8 cellular contexts compared by ENCODE assay signal in the genomic region with DNA sequence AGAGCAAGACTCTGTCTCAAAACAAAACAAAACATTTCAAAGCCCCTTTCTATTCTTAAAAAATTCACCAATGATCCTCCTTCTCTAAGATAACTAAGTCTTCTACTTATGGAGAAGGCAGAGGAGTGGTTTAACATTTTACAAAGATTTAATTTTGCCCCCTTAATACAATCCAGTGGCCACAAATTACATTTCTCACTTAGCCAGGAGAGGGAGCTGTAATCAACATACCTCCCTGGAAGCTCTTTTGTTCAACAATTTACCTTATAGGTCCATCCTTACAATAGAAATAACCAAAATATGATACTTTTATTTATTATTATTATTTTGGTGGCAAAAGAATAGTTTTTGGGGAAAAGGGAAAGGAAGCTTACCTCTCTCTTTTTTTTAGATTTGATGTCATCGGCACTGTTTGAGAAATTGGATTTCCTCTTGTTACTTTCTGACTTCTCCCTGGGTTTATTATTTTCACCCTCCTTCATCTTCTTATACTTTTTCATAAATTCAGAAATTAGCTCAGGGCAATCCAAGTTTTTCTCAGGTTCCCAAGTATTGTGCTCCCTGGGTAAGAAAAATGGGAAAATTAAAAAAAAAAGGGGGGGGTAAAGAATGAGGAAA. TPM values are rescaled to one million over a fixed set of nuclear protein-coding genes. Genes with fewer than 3 reads are reported as not detected.
DNase-seq lines count a peak whose midpoint lies in the region; ATAC-seq, FAIRE-seq and TF ChIP-seq lines count a peak whose summit lies in the region.

No MANE protein-coding gene starts in this region.

- no peaks in the 10 kb centered on the region for H3K9me3 Mint-ChIP-seq in astrocyte (ENCODE audit: unreplicated experiment)

- CTCF ChIA-PET in A549 (lab: Yijun Ruan, JAX), result interaction anchor here (0.7 to 3.6 kb wide), 36 partner anchors 10 to 1010 kb away, joined by 3 to 54 read pairs (median 4); a partner anchor contains a TSS

- peaks cover 11% of the 10 kb centered on the region for H3K36me3 Mint-ChIP-seq in astrocyte (ENCODE audit: low read depth, unreplicated experiment)

- H3K4me1 ChIP-seq in A549, result no peaks in the 10 kb centered on the region
- H3K4me1 ChIP-seq in astrocyte (ENCODE audit: insufficient read depth, low read length), result no peaks in the 10 kb centered on the region
- H3K4me1 ChIP-seq in upper lobe of left lung, result no peaks in the 10 kb centered on the region

- POLR2A ChIA-PET in A549 (lab: Yijun Ruan, JAX), result interaction anchor here (0.6 to 2.4 kb wide), 7 partner anchors 9 to 73 kb away, joined by 3 to 23 read pairs (median 4); a partner anchor contains a TSS

- H3K9ac ChIP-seq in astrocyte (ENCODE audit: low read length), result peak overlapping the region; percentile 28

- H2AFZ ChIP-seq in astrocyte (ENCODE audit: low read depth, low read length), result no peak overlapping the region

- H3K36me3 ChIP-seq in astrocyte (ENCODE audit: insufficient read depth, low read length) (peaks cover 43% of the 10 kb centered on the region), upper lobe of left lung (peaks cover 0 to 57% (median 24%) of the 10 kb centered on the region in 4 donors)

- H3K27me3 ChIP-seq in astrocyte (ENCODE audit: insufficient read depth, low read length), result no peaks in the 10 kb centered on the region
- no peaks in the 10 kb centered on the region for H3K27me3 ChIP-seq in upper lobe of left lung

- TF ChIP-seq RAD21 in A549 (conservative IDR thresholded peaks at IDR 0.05 in 1 of 2, IDR thresholded peaks at IDR 0.05 in 1 of 2), result peak; percentile 64 to 65

- FAIRE-seq in A549 (lab: Jason Lieb, UNC) (no peak), astrocyte (lab: Jason Lieb, UNC) (no peak), islet of Langerhans (lab: Jason Lieb, UNC) (peak; percentile 62)

- H3K79me2 ChIP-seq in astrocyte (ENCODE audit: insufficient read depth, low read length), result peaks cover 66% of the 10 kb centered on the region

- H3K4me3 Mint-ChIP-seq in astrocyte (ENCODE audit: unreplicated experiment), result no peak overlapping the region

- H4K20me1 ChIP-seq in astrocyte (ENCODE audit: insufficient read depth, low read length), result peaks cover 4% of the 10 kb centered on the region

- no peaks in the 10 kb centered on the region for H3K27me3 Mint-ChIP-seq in astrocyte (ENCODE audit: low read depth, unreplicated experiment)

- TF ChIP-seq POLR2A in A549 (IDR thresholded peaks at IDR 0.05; ENCODE audit: low read length), result no peak
- TF ChIP-seq POLR2A in upper lobe of left lung (IDR thresholded peaks at IDR 0.05), result no peak

- H3K27ac ChIP-seq in A549 (no peak overlapping the region), astrocyte (ENCODE audit: low read depth, low read length) (no peak overlapping the region), upper lobe of left lung (no peak overlapping the region)

- H3K4me2 ChIP-seq in A549, result no peak overlapping the region
- H3K4me2 ChIP-seq in astrocyte (ENCODE audit: low read length), result no peak overlapping the region

- H3K4me3 ChIP-seq in A549 (no peak overlapping the region), astrocyte (ENCODE audit: insufficient read depth, low read depth, low read length) (no peak overlapping the region), upper lobe of left lung (no peak overlapping the region)

- no peaks in the 10 kb centered on the region for H3K9me3 ChIP-seq in A549
- no peaks in the 10 kb centered on the region for H3K9me3 ChIP-seq in astrocyte (ENCODE audit: insufficient read depth, low read depth, low read length)
- no peaks in the 10 kb centered on the region for H3K9me3 ChIP-seq in upper lobe of left lung

- DNase-seq in A549 (ENCODE audit: low read depth in 1 of 2, low spot score in 1 of 2) (peak; percentile 51 to 69), EL (peak; percentile 54), NCI-H1694 treated with DMSO at 0.1 percent for 48 hours (lab: John Stamatoyannopoulos, UW) (peak; percentile 10), astrocyte (ENCODE audit: low read depth) (peak; percentile 22), upper lobe of left lung (no peak)
- DNase-seq in activated CD4-positive, alpha-beta T cell treated with anti-CD3 and anti-CD28 coated beads for 1 hour, result no peak

- ATAC-seq in A549 (peak; percentile 73 to 86), upper lobe of left lung (ENCODE audit: low FRiP score in 2 of 2) (peak in 1 of 2 donors; percentile 76), HG03280 (IDR thresholded peaks at IDR 0.05; ENCODE audit: unreplicated experiment) (no peak)

- peak overlapping the region; percentile 31 for H3K27ac Mint-ChIP-seq in astrocyte (ENCODE audit: unreplicated experiment)

- WGBS in A549 (ENCODE audit: missing lambda C conversion rate), result 88% methylated on average over 1 of the region's 1 CpG
- 89 to 100% methylated on average over 1 of the region's 1 CpG for WGBS in upper lobe of left lung, 2 donors

- H3K4me1 Mint-ChIP-seq in astrocyte (ENCODE audit: low read depth, unreplicated experiment), result peaks cover 7% of the 10 kb centered on the region

- TF ChIP-seq CTCF in A549 (IDR thresholded peaks at IDR 0.05), result peak; percentile 80
- peak; percentile 82 for TF ChIP-seq CTCF in astrocyte (IDR thresholded peaks at IDR 0.05; ENCODE audit: insufficient read depth, low read depth, low read length)
- TF ChIP-seq CTCF in upper lobe of left lung (IDR thresholded peaks at IDR 0.05), result peak; percentile 15 to 62 (median 50)

- no peak for TF ChIP-seq EP300 in A549 (IDR thresholded peaks at IDR 0.05)
- TF ChIP-seq EP300 in upper lobe of left lung (IDR thresholded peaks at IDR 0.05), result no peak

TF ChIP-seq in A549, 52 proteins besides CTCF, POLR2A, EP300 and RAD21:
- TF ChIP-seq SREBF2 (IDR thresholded peaks at IDR 0.05) (no peak), HOXA7 (CRISPR knock-in tag; IDR thresholded peaks at IDR 0.05) (no peak), CBX2 (IDR thresholded peaks at IDR 0.05; ENCODE audit: borderline replicate concordance, low read depth) (no peak), SMC3 (IDR thresholded peaks at IDR 0.05) (peak; percentile 82), MAFK (IDR thresholded peaks at IDR 0.05; ENCODE audit: partially characterized antibody) (no peak), NR3C1 (IDR thresholded peaks at IDR 0.05) (no peak), CHD4 (IDR thresholded peaks at IDR 0.05; ENCODE audit: borderline replicate concordance) (no peak), CBX8 (IDR thresholded peaks at IDR 0.05) (no peak)
- TF ChIP-seq, protein P1, sequence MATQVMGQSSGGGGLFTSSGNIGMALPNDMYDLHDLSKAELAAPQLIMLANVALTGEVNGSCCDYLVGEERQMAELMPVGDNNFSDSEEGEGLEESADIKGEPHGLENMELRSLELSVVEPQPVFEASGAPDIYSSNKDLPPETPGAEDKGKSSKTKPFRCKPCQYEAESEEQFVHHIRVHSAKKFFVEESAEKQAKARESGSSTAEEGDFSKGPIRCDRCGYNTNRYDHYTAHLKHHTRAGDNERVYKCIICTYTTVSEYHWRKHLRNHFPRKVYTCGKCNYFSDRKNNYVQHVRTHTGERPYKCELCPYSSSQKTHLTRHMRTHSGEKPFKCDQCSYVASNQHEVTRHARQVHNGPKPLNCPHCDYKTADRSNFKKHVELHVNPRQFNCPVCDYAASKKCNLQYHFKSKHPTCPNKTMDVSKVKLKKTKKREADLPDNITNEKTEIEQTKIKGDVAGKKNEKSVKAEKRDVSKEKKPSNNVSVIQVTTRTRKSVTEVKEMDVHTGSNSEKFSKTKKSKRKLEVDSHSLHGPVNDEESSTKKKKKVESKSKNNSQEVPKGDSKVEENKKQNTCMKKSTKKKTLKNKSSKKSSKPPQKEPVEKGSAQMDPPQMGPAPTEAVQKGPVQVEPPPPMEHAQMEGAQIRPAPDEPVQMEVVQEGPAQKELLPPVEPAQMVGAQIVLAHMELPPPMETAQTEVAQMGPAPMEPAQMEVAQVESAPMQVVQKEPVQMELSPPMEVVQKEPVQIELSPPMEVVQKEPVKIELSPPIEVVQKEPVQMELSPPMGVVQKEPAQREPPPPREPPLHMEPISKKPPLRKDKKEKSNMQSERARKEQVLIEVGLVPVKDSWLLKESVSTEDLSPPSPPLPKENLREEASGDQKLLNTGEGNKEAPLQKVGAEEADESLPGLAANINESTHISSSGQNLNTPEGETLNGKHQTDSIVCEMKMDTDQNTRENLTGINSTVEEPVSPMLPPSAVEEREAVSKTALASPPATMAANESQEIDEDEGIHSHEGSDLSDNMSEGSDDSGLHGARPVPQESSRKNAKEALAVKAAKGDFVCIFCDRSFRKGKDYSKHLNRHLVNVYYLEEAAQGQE (IDR thresholded peaks at IDR 0.05), result no peak

RNA-seq across cellular contexts. Expression of a gene that starts 28.1 kb away (rescaled TPM):
- 115 and 129 TPM in 2 replicates for polyA plus RNA-seq in A549 (2011; rRNA removed)
- 16.4 and 19.6 TPM in 2 replicates for polyA plus RNA-seq in A549 (2012; cell fraction: cytosol; rRNA removed)
- polyA plus RNA-seq in A549 (2012; cell fraction: nucleus; rRNA removed), result 7.9 and 14.3 TPM in 2 replicates
- polyA plus RNA-seq in A549 (2017; fragmentation: RNase III; extraction: RNeasy Plus Mini Kit Qiagen cat#74134 plus additional on column Dnase treatment), result 38.8 to 39.5 TPM (median 39.5 TPM) in 3 replicates
- polyA minus RNA-seq in A549 (2011; rRNA and poly(A)+ RNA removed), result 125 and 142 TPM in 2 replicates
- total RNA-seq in astrocyte, result 99.9 and 111 TPM in 2 replicates
- total RNA-seq in upper lobe of left lung, result 10 to 100 TPM; 15.5 to 48.2 (median 36.1) TPM

RNA-seq across cellular contexts. Expression of a gene that starts 28.8 kb away (rescaled TPM):
- polyA plus RNA-seq in A549 (2011; rRNA removed) (622 and 880 TPM in 2 replicates), A549 (2017; fragmentation: RNase III; extraction: RNeasy Plus Mini Kit Qiagen cat#74134 plus additional on column Dnase treatment) (1,469 to 1,640 TPM (median 1,479 TPM) in 3 replicates)
- polyA plus RNA-seq in A549 (2012; cell fraction: cytosol; rRNA removed), result 676 and 739 TPM in 2 replicates
- 280 and 503 TPM in 2 replicates for polyA plus RNA-seq in A549 (2012; cell fraction: nucleus; rRNA removed)
- 458 and 595 TPM in 2 replicates for polyA minus RNA-seq in A549 (2011; rRNA and poly(A)+ RNA removed)
- total RNA-seq in astrocyte (484 and 612 TPM in 2 replicates), upper lobe of left lung (100 to 1,000 TPM; 255 to 870 (median 475) TPM)

RNA-seq across cellular contexts. Expression of a gene that starts 49.0 kb away (rescaled TPM):
- polyA plus RNA-seq in A549 (2011; rRNA removed), result 0.52 and 0.90 TPM in 2 replicates
- polyA plus RNA-seq in A549 (2012; cell fraction: cytosol; rRNA removed), result 0.21 and 0.29 TPM in 2 replicates
- polyA plus RNA-seq in A549 (2012; cell fraction: nucleus; rRNA removed), result 0.32 and 0.34 TPM in 2 replicates
- polyA plus RNA-seq in A549 (2017; fragmentation: RNase III; extraction: RNeasy Plus Mini Kit Qiagen cat#74134 plus additional on column Dnase treatment), result 0.21 to 0.55 TPM (median 0.30 TPM) in 3 replicates
- 0.39 and 1.6 TPM in 2 replicates for polyA minus RNA-seq in A549 (2011; rRNA and poly(A)+ RNA removed)
- 0.29 and 0.41 TPM in 2 replicates for total RNA-seq in astrocyte
- 10 to 100 TPM in 2 of 6 donors, 1 to 10 TPM in 4; 2.7 to 16.8 (median 9.3) TPM for total RNA-seq in upper lobe of left lung

Comparison
In these comparisons a context has a peak if more than half of its experiments do, and no peak if none do; other contexts are left out.
1. DNase-seq: peak in A549 (2 of 2), EL (single experiment), NCI-H1694 treated with DMSO at 0.1 percent for 48 hours (single experiment) and astrocyte (single experiment); none in upper lobe of left lung (0 of 2) and activated CD4-positive, alpha-beta T cell treated with anti-CD3 and anti-CD28 coated beads for 1 hour (single experiment).
2. Peak in every context shown above with its lines, with median percentiles within 50 percentile points of each other: CTCF ChIP-seq.